ENCODE assay signal across 1 cellular context in genomic region chr6:56364482-56365313, GRCh38.
TF ChIP-seq lines count a peak whose summit lies in the region.

No MANE protein-coding gene starts in this region.

TF ChIP-seq in IMR-90, 13 proteins besides CTCF, POLR2A, EP300 and RAD21:
- TF ChIP-seq FOS (IDR thresholded peaks at IDR 0.05; ENCODE audit: low read depth, low read length) (no peak), USF2 (IDR thresholded peaks at IDR 0.05; ENCODE audit: low read depth, low read length) (no peak), SMC3 (IDR thresholded peaks at IDR 0.05; ENCODE audit: low read depth, low read length) (no peak), CEBPB (IDR thresholded peaks at IDR 0.05; ENCODE audit: low read depth, low read length) (no peak), CHD1 (IDR thresholded peaks at IDR 0.05; ENCODE audit: low read depth, low read length) (no peak), MXI1 (IDR thresholded peaks at IDR 0.05; ENCODE audit: borderline replicate concordance, low read depth, low read length) (no peak), RFX5 (IDR thresholded peaks at IDR 0.05; ENCODE audit: low read depth, low read length) (no peak), BHLHE40 (IDR thresholded peaks at IDR 0.05; ENCODE audit: low read depth, low read length) (no peak), RCOR1 (IDR thresholded peaks at IDR 0.05; ENCODE audit: insufficient replicate concordance, low read length) (no peak), MAFK (IDR thresholded peaks at IDR 0.05; ENCODE audit: low read depth, low read length) (no peak), NFE2L2 (IDR thresholded peaks at IDR 0.05; ENCODE audit: low read depth, low read length) (no peak), MAZ (IDR thresholded peaks at IDR 0.05; ENCODE audit: borderline replicate concordance, low read depth, low read length) (no peak)
- TF ChIP-seq, protein P1, sequence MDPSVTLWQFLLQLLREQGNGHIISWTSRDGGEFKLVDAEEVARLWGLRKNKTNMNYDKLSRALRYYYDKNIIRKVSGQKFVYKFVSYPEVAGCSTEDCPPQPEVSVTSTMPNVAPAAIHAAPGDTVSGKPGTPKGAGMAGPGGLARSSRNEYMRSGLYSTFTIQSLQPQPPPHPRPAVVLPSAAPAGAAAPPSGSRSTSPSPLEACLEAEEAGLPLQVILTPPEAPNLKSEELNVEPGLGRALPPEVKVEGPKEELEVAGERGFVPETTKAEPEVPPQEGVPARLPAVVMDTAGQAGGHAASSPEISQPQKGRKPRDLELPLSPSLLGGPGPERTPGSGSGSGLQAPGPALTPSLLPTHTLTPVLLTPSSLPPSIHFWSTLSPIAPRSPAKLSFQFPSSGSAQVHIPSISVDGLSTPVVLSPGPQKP (IDR thresholded peaks at IDR 0.05; ENCODE audit: borderline replicate concordance, low read depth, low read length), result no peak
TF ChIP-seq in IMR-90: peak in this region for 0.
